ENCODE assay signal across 18 cellular contexts in the genomic region with DNA sequence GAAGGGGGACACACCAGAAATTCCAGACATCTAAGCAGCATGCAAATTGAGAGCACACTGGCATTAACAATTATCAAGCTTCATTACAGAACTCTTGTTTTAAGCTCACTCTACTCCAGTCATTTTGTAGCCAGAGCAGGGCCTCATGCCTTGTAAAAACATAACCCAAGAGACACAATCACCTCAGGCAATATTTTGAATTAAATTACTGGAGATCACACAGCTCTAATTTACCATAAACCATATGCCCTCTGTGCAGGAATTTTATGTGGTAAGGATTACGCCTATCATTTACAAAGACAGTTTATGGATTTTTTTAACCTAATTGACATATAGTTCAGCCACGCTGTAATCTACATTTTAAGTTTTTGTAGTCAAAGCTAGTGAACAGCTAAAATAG.
A peak's percentile ranks its signal among the peaks of the same experiment; 100 is the strongest.
DNase-seq lines count a peak whose midpoint lies in the region; ATAC-seq and TF ChIP-seq lines count a peak whose summit lies in the region.
"Had no signal": no experiment of that assay in that cellular context is flagged by ENCODE, and none has a peak within 500 bp of the region (broad histone marks: within the 10 kb centered on the region; RNA-seq: fewer than 3 reads in every experiment).

No MANE protein-coding gene starts in this region.

- H3K9me3 Mint-ChIP-seq in HFFc6: no peaks in the 10 kb centered on the region
- no peaks in the 10 kb centered on the region for H3K9me3 Mint-ChIP-seq in glutamatergic neuron (ENCODE audit: unreplicated experiment)
- H3K9me3 Mint-ChIP-seq: CD4-positive, alpha-beta memory T cell; GM23338 had no signal

- H2AFZ ChIP-seq in ACC112 (ENCODE audit: low read length, unreplicated experiment): peak overlapping the region; percentile 26
- H2AFZ ChIP-seq: GM23338 had no signal

- H3K4me3 Mint-ChIP-seq in HFFc6: no peak overlapping the region
- no peak overlapping the region for H3K4me3 Mint-ChIP-seq in glutamatergic neuron (ENCODE audit: unreplicated experiment)
- H3K4me3 Mint-ChIP-seq: CD4-positive, alpha-beta memory T cell; GM23338 had no signal

- H3K36me3 ChIP-seq in ACC112 (ENCODE audit: insufficient read depth, low read length): no peaks in the 10 kb centered on the region
- no peaks in the 10 kb centered on the region for H3K36me3 ChIP-seq in SK-N-MC (ENCODE audit: insufficient read depth, low read length)
- H3K36me3 ChIP-seq: BE2C had no signal

- H3K4me1 Mint-ChIP-seq in HFFc6 (ENCODE audit: low read depth) (peaks cover 94% of the 10 kb centered on the region), glutamatergic neuron (ENCODE audit: low read depth, unreplicated experiment) (no peaks in the 10 kb centered on the region)
- H3K4me1 Mint-ChIP-seq: CD4-positive, alpha-beta memory T cell had no signal

- TF ChIP-seq CTCF in HFFc6 (IDR thresholded peaks at IDR 0.05): no peak
- no peak for TF ChIP-seq CTCF in glutamatergic neuron (IDR thresholded peaks at IDR 0.05; ENCODE audit: partially characterized antibody, unreplicated experiment)

- H3K27ac ChIP-seq in ACC112 (ENCODE audit: low read depth, low read length) (no peak overlapping the region), SK-N-MC (no peak overlapping the region)
- H3K27ac ChIP-seq: C4-2B had no signal

- H3K9me3 ChIP-seq in SK-N-MC (ENCODE audit: low read depth, low read length): no peaks in the 10 kb centered on the region
- H3K9me3 ChIP-seq: BE2C had no signal

- no peaks in the 10 kb centered on the region for H3K27me3 ChIP-seq in ACC112 (ENCODE audit: insufficient read depth, low read length)
- H3K27me3 ChIP-seq: BE2C had no signal

- H3K27me3 Mint-ChIP-seq in HFFc6 (ENCODE audit: insufficient read depth): peaks cover 4% of the 10 kb centered on the region; the same call in 1 of the 2 replicates
- H3K27me3 Mint-ChIP-seq in glutamatergic neuron (ENCODE audit: unreplicated experiment): no peaks in the 10 kb centered on the region

- no peak overlapping the region for H3K9ac ChIP-seq in SK-N-MC (ENCODE audit: insufficient read length)

- H3K4me3 ChIP-seq in ACC112 (ENCODE audit: low read depth, low read length) (no peak overlapping the region), SK-N-MC (peak overlapping the region; percentile 38; the same call in 1 of the 2 replicates)
- H3K4me3 ChIP-seq: GM23338, K562 had no signal

- no peaks in the 10 kb centered on the region for H3K79me2 ChIP-seq in ACC112 (ENCODE audit: control insufficient read depth, insufficient read depth, low read length, unreplicated experiment)

- DNase-seq in HFFc6 (no peak), SK-N-MC (ENCODE audit: low read depth, low spot score) (peak; percentile 85), dedifferentiated amniotic fluid mesenchymal stem cell (ENCODE audit: extremely low spot score) (peak; percentile 39), glutamatergic neuron (no peak), cerebellum (ENCODE audit: low spot score) (no peak)
- DNase-seq in activated naive CD4-positive, alpha-beta T cell treated with Interleukin-2 at 50 U/mL for 16 hours: no peak
- DNase-seq: 8988T; ACHN; BE2C; Calu3; CD4-positive, alpha-beta memory T cell; DMS79 treated with DMSO at 0.1 percent for 48 hours; HCEC 1CT had no signal

- peaks cover 42% of the 10 kb centered on the region for H3K4me1 ChIP-seq in ACC112 (ENCODE audit: control insufficient read depth, insufficient read depth, low read length, unreplicated experiment)

- H3K27ac Mint-ChIP-seq in HFFc6 (peak overlapping the region; percentile 64), glutamatergic neuron (ENCODE audit: unreplicated experiment) (no peak overlapping the region)
- H3K27ac Mint-ChIP-seq: CD4-positive, alpha-beta memory T cell; GM23338 had no signal

- peaks cover 6% of the 10 kb centered on the region for H3K36me3 Mint-ChIP-seq in HFFc6 (ENCODE audit: low read depth)
- H3K36me3 Mint-ChIP-seq in glutamatergic neuron (ENCODE audit: unreplicated experiment): no peaks in the 10 kb centered on the region
- H3K36me3 Mint-ChIP-seq: CD4-positive, alpha-beta memory T cell had no signal

- no peak for ATAC-seq in GM21423 (IDR thresholded peaks at IDR 0.05; ENCODE audit: unreplicated experiment)
- ATAC-seq: GM23338, K562 had no signal

Comparison
In these comparisons a context has a peak if more than half of its experiments do, and no peak if none do; other contexts are left out.
1. DNase-seq: peak in SK-N-MC (single experiment) and dedifferentiated amniotic fluid mesenchymal stem cell (single experiment); none in HFFc6 (single experiment), glutamatergic neuron (single experiment), activated naive CD4-positive, alpha-beta T cell treated with Interleukin-2 at 50 U/mL for 16 hours (single experiment) and cerebellum (single experiment).